In genomic region chr11:47410404-47411264, GRCh38 we compare ENCODE assay signal across 13 cellular contexts. TPM values are rescaled to one million over a fixed set of nuclear protein-coding genes. Genes with fewer than 3 reads are reported as not detected.
DNase-seq lines count a peak whose midpoint lies in the region; ATAC-seq and TF ChIP-seq lines count a peak whose summit lies in the region.
"Had no signal": no experiment of that assay in that cellular context is flagged by ENCODE, and none has a peak within 500 bp of the region (broad histone marks: within the 10 kb centered on the region; RNA-seq: fewer than 3 reads in every experiment).

No MANE protein-coding gene starts in this region.

- H3K36me3 ChIP-seq in left ventricle myocardium inferior (peaks cover 53% of the 10 kb centered on the region), muscle layer of colon (ENCODE audit: insufficient read depth, low read length) (peaks cover 25% of the 10 kb centered on the region), upper lobe of left lung (peaks cover 0 to 57% (median 29%) of the 10 kb centered on the region in 4 donors), testis (ENCODE audit: low read depth, missing control alignments) (no peaks in the 10 kb centered on the region)

- H3K27ac ChIP-seq in left ventricle myocardium inferior (replicated peaks) (peak overlapping the region; percentile 99), muscle layer of colon (ENCODE audit: low read depth, low read length) (peak overlapping the region; percentile 94), upper lobe of left lung (peak overlapping the region; percentile 93 to 95 (median 94)), testis (peak overlapping the region in 1 of 2 donors; percentile 93)

- H3K4me3 ChIP-seq in left ventricle myocardium inferior (peak overlapping the region; percentile 87), muscle layer of colon (ENCODE audit: low read depth in 1 of 2, low read length in 2 of 2) (no peak overlapping the region), upper lobe of left lung (peak overlapping the region in 1 of 4 donors; percentile 65), testis (peak overlapping the region in 1 of 2 donors; percentile 87)

- no peaks in the 10 kb centered on the region for H3K9me3 Mint-ChIP-seq in brain

- H3K9ac ChIP-seq in muscle layer of colon (ENCODE audit: low read length): no peak overlapping the region

- H3K4me1 ChIP-seq in left ventricle myocardium inferior (peaks cover 73% of the 10 kb centered on the region), muscle layer of colon (ENCODE audit: insufficient read depth, low read length) (peaks cover 34% of the 10 kb centered on the region), upper lobe of left lung (peaks cover 43 to 57% (median 52%) of the 10 kb centered on the region in 4 donors), testis (peaks cover 36% of the 10 kb centered on the region)

- H3K4me3 Mint-ChIP-seq in brain: peak overlapping the region in 4 of 5 experiments; percentile 42 to 67 (median 58)
- H3K4me3 Mint-ChIP-seq: CD14-positive monocyte had no signal

- in situ Hi-C loops in ACHN (cut with HindIII; ENCODE audit: low pct_ligation_motif_present, low pct_unique_long_range_greater_than_20kb, low sequenced_read_pairs): no loop called here

- H3K27me3 ChIP-seq in left ventricle myocardium inferior (ENCODE audit: low read depth) (no peaks in the 10 kb centered on the region), muscle layer of colon (ENCODE audit: control insufficient read depth in 1 of 2, insufficient read depth in 2 of 2, low read length in 2 of 2) (no peaks in the 10 kb centered on the region), upper lobe of left lung (no peaks in the 10 kb centered on the region), testis (no peaks in the 10 kb centered on the region)

- no peak for TF ChIP-seq POLR2A in upper lobe of left lung (IDR thresholded peaks at IDR 0.05)
- TF ChIP-seq POLR2A in testis (IDR thresholded peaks at IDR 0.05): no peak

- peaks cover 20% of the 10 kb centered on the region for H3K36me3 Mint-ChIP-seq in brain

- intact Hi-C loops in left ventricle myocardium inferior (cut with micrococcal nuclease) (no loop called here), Right ventricle myocardium inferior (cut with DNase I) (no loop called here), testis (cut with DNase I; ENCODE audit: low total_unique reads) (no loop called here)

- ATAC-seq in Right ventricle myocardium inferior: no peak
- ATAC-seq in upper lobe of left lung (ENCODE audit: low FRiP score in 2 of 2): no peak

- TF ChIP-seq CTCF in left ventricle myocardium inferior (IDR thresholded peaks at IDR 0.05; ENCODE audit: borderline replicate concordance): no peak
- TF ChIP-seq CTCF in brain (conservative IDR thresholded peaks at IDR 0.05): no peak
- TF ChIP-seq CTCF in upper lobe of left lung (IDR thresholded peaks at IDR 0.05): no peak
- no peak for TF ChIP-seq CTCF in testis (IDR thresholded peaks at IDR 0.05)

- H3K27me3 Mint-ChIP-seq in brain: peaks cover 6% of the 10 kb centered on the region

- H3K4me1 Mint-ChIP-seq in brain: peaks cover 37% of the 10 kb centered on the region

- peak overlapping the region in 3 of 5 experiments; percentile 62 to 72 (median 71) for H3K27ac Mint-ChIP-seq in brain

- H3K9me3 ChIP-seq in left ventricle myocardium inferior (replicated peaks) (no peaks in the 10 kb centered on the region), muscle layer of colon (ENCODE audit: low read length) (no peaks in the 10 kb centered on the region), upper lobe of left lung (no peaks in the 10 kb centered on the region), testis (no peaks in the 10 kb centered on the region)

- WGBS in upper lobe of left lung, 2 donors: 77 to 88% methylated on average over 3 to 11 of the region's 11 CpGs
- WGBS in testis, 2 donors: 78 to 85% methylated on average over 9 to 11 of the region's 11 CpGs

- no peak for TF ChIP-seq EP300 in upper lobe of left lung (IDR thresholded peaks at IDR 0.05)

- no peak for DNase-seq in left ventricle myocardium inferior
- no peak for DNase-seq in Right ventricle myocardium inferior (ENCODE audit: missing footprints)
- no peak for DNase-seq in upper lobe of left lung
- no peak for DNase-seq in testis
- DNase-seq in ACHN: no peak
- no peak for DNase-seq in cerebellar nuclear complex (lab: John Stamatoyannopoulos, UW)
- DNase-seq: activated gamma-delta T cell; effector memory CD4-positive, alpha-beta T cell; NCI-H1105 treated with DMSO at 0.1 percent for 48 hours; nucleus accumbens had no signal

RNA-seq across cellular contexts. Expression of gene SLC39A13, which starts 2.2 kb away (rescaled TPM):
- total RNA-seq in left ventricle myocardium inferior (36.5 TPM), Right ventricle myocardium inferior (35.0 TPM), upper lobe of left lung (10 to 100 TPM; 47.9 to 98.8 (median 62.8) TPM), testis (10 to 100 TPM; 95.1 to 98.1 TPM)
- polyA plus RNA-seq in brain (ENCODE audit: insufficient read depth, low read depth, low replicate concordance) (23.0 TPM), testis (ENCODE audit: insufficient read depth, low read depth, low replicate concordance) (99.2 TPM)

RNA-seq across cellular contexts. Expression of gene PSMC3, which starts 15.6 kb away (rescaled TPM):
- total RNA-seq in left ventricle myocardium inferior (146 TPM), Right ventricle myocardium inferior (160 TPM), upper lobe of left lung (100 to 1,000 TPM in 3 of 6 donors, 10 to 100 TPM in 3; 70.1 to 116 (median 99.8) TPM), testis (100 to 1,000 TPM in 1 of 2 donors, 10 to 100 TPM in 1; 98.1 to 108 TPM)
- polyA plus RNA-seq in brain (ENCODE audit: insufficient read depth, low read depth, low replicate concordance) (196 TPM), testis (ENCODE audit: insufficient read depth, low read depth, low replicate concordance) (228 TPM)

RNA-seq across cellular contexts. Expression of gene SPI1, which starts 32.3 kb away (rescaled TPM):
- 8.3 TPM for total RNA-seq in left ventricle myocardium inferior
- total RNA-seq in Right ventricle myocardium inferior: 14.6 TPM
- 7.5 TPM for polyA plus RNA-seq in brain (ENCODE audit: insufficient read depth, low read depth, low replicate concordance)
- total RNA-seq in upper lobe of left lung: 100 to 1,000 TPM in 5 of 6 donors, 10 to 100 TPM in 1; 52.8 to 275 (median 179) TPM
- 1 to 10 TPM; 4.6 to 7.4 TPM for total RNA-seq in testis
- polyA plus RNA-seq in testis (ENCODE audit: insufficient read depth, low read depth, low replicate concordance): 16.3 TPM

RNA-seq across cellular contexts. Expression of gene RAPSN, which starts 38.3 kb away (rescaled TPM):
- total RNA-seq in left ventricle myocardium inferior: 2.2 TPM
- 7.0 TPM for total RNA-seq in Right ventricle myocardium inferior
- 0.24 TPM for polyA plus RNA-seq in brain (ENCODE audit: insufficient read depth, low read depth, low replicate concordance)
- total RNA-seq in upper lobe of left lung: 1 to 10 TPM in 2 of 6 donors, under 1 TPM in 1, not detected in 3; 0.30 to 1.1 (median 1.0) TPM
- total RNA-seq in testis: under 1 TPM; 0.19 to 0.63 TPM
- 0.65 TPM for polyA plus RNA-seq in testis (ENCODE audit: insufficient read depth, low read depth, low replicate concordance)
- polyA plus RNA-seq: CD14-positive monocyte had no signal

RNA-seq across cellular contexts. Expression of gene MYBPC3, which starts 58.1 kb away (rescaled TPM):
- total RNA-seq in left ventricle myocardium inferior (2,538 TPM), Right ventricle myocardium inferior (2,397 TPM), upper lobe of left lung (1 to 10 TPM in 3 of 6 donors, under 1 TPM in 2, not detected in 1; 0.61 to 1.8 (median 1.0) TPM), testis (under 1 TPM; 0.68 to 0.79 TPM)
- polyA plus RNA-seq in brain (ENCODE audit: insufficient read depth, low read depth, low replicate concordance) (not detected), testis (ENCODE audit: insufficient read depth, low read depth, low replicate concordance) (1.7 TPM)
